1 cellular context compared by ENCODE assay signal in the genomic region with DNA sequence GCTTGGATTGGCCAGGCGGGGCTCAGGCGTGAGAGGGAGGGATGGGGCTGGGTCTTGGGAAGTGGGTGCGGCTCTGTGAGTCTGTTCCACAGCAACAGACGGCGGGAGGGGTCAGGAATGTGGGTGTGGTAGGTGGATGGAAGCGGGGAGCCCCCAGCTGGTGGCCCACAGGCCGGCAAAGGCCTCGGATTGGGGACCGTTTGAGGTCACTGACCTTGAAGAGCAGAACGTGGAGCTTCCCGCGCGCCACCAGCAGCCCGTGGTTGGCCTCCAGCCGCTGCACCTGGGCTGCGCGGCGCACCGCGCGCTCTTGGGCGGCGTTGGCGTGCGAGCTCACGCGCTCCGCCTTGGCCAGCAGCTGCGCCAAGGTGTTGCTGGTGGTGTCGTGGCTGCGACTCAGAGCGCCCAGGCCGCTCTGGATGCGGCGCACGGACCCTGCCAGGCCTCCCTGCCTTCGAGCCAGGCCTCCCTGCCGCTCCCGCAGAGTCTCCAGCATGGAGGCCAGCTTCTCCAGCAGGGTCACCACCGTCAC.
TF ChIP-seq lines count a peak whose summit lies in the region.

No MANE protein-coding gene starts in this region.

TF ChIP-seq in WTC11, 78 proteins besides CTCF, POLR2A, EP300 and RAD21 (continued from another document and continues in another):
- TF ChIP-seq RORB (CRISPR knock-in tag; IDR thresholded peaks at IDR 0.05) (no peak), CBFB (CRISPR knock-in tag; IDR thresholded peaks at IDR 0.05; ENCODE audit: low read depth) (no peak), NFYB (CRISPR knock-in tag; conservative IDR thresholded peaks at IDR 0.05; ENCODE audit: low read depth) (no peak), NFATC4 (CRISPR knock-in tag; IDR thresholded peaks at IDR 0.05) (no peak), AR (CRISPR knock-in tag; IDR thresholded peaks at IDR 0.05) (no peak), GRHL2 (CRISPR knock-in tag; IDR thresholded peaks at IDR 0.05; ENCODE audit: insufficient replicate concordance, severe bottlenecking) (no peak), ZNF121 (CRISPR knock-in tag; IDR thresholded peaks at IDR 0.05) (0 out of 2 replicates have a peak, but pooled peaks have one; percentile 3), NR2C2 (CRISPR knock-in tag; IDR thresholded peaks at IDR 0.05) (no peak), TP53 (CRISPR knock-in tag; IDR thresholded peaks at IDR 0.05) (no peak), ZNF396 (CRISPR knock-in tag; IDR thresholded peaks at IDR 0.05; ENCODE audit: borderline replicate concordance) (no peak), FOXP1 (CRISPR knock-in tag; IDR thresholded peaks at IDR 0.05; ENCODE audit: borderline replicate concordance) (peak; percentile 79; the same call in 1 of the 2 replicates), ZNF423 (CRISPR knock-in tag; IDR thresholded peaks at IDR 0.05) (no peak), CREM (CRISPR knock-in tag; IDR thresholded peaks at IDR 0.05) (peak; percentile 39; the same call in 1 of the 2 replicates), E2F1 (CRISPR knock-in tag; IDR thresholded peaks at IDR 0.05) (peak; percentile 52; the same call in 1 of the 2 replicates), PRRX2 (CRISPR knock-in tag; IDR thresholded peaks at IDR 0.05) (peak; percentile 48; the same call in 1 of the 2 replicates), RELA (CRISPR knock-in tag; IDR thresholded peaks at IDR 0.05; ENCODE audit: borderline replicate concordance) (peak; percentile 89; the same call in 1 of the 2 replicates), SP1 (CRISPR knock-in tag; conservative IDR thresholded peaks at IDR 0.05) (no peak), GTF2I (CRISPR knock-in tag; conservative IDR thresholded peaks at IDR 0.05) (no peak), MLX (CRISPR knock-in tag; IDR thresholded peaks at IDR 0.05) (no peak), ATF2 (CRISPR knock-in tag; IDR thresholded peaks at IDR 0.05; ENCODE audit: borderline replicate concordance, low read depth) (no peak), SMAD3 (CRISPR knock-in tag; IDR thresholded peaks at IDR 0.05; ENCODE audit: borderline replicate concordance) (peak; percentile 68; the same call in 1 of the 2 replicates), ETV6 (CRISPR knock-in tag; IDR thresholded peaks at IDR 0.05) (no peak), CDX4 (CRISPR knock-in tag; IDR thresholded peaks at IDR 0.05; ENCODE audit: borderline replicate concordance) (no peak), NR3C1 (CRISPR knock-in tag; conservative IDR thresholded peaks at IDR 0.05; ENCODE audit: low read depth) (no peak), KAT7 (CRISPR knock-in tag; IDR thresholded peaks at IDR 0.05; ENCODE audit: borderline replicate concordance) (0 out of 2 replicates have a peak, but pooled peaks have one; percentile 78), OVOL2 (CRISPR knock-in tag; IDR thresholded peaks at IDR 0.05; ENCODE audit: borderline replicate concordance) (no peak), ZNF317 (CRISPR knock-in tag; IDR thresholded peaks at IDR 0.05; ENCODE audit: borderline replicate concordance, low read depth) (no peak)
- TF ChIP-seq, protein P1, sequence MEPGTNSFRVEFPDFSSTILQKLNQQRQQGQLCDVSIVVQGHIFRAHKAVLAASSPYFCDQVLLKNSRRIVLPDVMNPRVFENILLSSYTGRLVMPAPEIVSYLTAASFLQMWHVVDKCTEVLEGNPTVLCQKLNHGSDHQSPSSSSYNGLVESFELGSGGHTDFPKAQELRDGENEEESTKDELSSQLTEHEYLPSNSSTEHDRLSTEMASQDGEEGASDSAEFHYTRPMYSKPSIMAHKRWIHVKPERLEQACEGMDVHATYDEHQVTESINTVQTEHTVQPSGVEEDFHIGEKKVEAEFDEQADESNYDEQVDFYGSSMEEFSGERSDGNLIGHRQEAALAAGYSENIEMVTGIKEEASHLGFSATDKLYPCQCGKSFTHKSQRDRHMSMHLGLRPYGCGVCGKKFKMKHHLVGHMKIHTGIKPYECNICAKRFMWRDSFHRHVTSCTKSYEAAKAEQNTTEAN (CRISPR knock-in tag; IDR thresholded peaks at IDR 0.05): no peak
- TF ChIP-seq, protein P2, sequence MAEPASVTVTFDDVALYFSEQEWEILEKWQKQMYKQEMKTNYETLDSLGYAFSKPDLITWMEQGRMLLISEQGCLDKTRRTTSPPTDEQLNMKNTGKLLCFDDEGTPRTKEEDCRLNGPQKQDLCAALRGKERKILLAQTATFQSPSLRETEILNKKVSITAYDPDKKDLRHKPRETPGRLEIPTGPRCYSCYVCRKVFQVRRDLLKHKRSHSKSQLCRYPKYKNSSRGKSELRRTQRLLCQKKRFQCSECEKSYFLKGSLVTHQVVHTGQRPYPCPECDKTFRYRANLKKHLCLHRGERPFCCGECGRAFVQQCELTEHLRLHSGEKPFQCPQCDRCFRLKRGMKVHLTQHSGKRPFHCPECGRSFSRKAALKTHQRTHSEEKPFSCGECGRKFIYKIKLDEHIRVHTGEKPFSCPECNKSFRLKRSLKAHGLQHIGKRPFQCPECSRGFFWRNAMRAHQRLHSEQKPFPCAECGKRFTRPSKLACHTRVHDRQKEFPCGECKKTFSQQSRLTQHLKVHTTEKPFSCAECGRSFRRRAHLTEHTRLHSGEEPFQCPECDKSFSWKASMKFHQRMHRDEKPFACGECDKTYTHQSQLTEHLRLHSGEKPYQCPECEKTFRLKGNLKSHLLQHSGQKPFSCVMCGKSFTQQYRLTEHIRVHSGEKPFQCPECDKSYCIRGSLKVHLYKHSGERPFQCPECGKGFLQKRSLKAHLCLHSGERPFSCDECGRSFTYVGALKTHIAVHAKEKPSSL (CRISPR knock-in tag; conservative IDR thresholded peaks at IDR 0.05): no peak
- TF ChIP-seq, protein P3, sequence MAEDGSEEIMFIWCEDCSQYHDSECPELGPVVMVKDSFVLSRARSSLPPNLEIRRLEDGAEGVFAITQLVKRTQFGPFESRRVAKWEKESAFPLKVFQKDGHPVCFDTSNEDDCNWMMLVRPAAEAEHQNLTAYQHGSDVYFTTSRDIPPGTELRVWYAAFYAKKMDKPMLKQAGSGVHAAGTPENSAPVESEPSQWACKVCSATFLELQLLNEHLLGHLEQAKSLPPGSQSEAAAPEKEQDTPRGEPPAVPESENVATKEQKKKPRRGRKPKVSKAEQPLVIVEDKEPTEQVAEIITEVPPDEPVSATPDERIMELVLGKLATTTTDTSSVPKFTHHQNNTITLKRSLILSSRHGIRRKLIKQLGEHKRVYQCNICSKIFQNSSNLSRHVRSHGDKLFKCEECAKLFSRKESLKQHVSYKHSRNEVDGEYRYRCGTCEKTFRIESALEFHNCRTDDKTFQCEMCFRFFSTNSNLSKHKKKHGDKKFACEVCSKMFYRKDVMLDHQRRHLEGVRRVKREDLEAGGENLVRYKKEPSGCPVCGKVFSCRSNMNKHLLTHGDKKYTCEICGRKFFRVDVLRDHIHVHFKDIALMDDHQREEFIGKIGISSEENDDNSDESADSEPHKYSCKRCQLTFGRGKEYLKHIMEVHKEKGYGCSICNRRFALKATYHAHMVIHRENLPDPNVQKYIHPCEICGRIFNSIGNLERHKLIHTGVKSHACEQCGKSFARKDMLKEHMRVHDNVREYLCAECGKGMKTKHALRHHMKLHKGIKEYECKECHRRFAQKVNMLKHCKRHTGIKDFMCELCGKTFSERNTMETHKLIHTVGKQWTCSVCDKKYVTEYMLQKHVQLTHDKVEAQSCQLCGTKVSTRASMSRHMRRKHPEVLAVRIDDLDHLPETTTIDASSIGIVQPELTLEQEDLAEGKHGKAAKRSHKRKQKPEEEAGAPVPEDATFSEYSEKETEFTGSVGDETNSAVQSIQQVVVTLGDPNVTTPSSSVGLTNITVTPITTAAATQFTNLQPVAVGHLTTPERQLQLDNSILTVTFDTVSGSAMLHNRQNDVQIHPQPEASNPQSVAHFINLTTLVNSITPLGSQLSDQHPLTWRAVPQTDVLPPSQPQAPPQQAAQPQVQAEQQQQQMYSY (CRISPR knock-in tag; IDR thresholded peaks at IDR 0.05): 0 out of 2 replicates have a peak, but pooled peaks have one; percentile 26
- TF ChIP-seq, protein P4, sequence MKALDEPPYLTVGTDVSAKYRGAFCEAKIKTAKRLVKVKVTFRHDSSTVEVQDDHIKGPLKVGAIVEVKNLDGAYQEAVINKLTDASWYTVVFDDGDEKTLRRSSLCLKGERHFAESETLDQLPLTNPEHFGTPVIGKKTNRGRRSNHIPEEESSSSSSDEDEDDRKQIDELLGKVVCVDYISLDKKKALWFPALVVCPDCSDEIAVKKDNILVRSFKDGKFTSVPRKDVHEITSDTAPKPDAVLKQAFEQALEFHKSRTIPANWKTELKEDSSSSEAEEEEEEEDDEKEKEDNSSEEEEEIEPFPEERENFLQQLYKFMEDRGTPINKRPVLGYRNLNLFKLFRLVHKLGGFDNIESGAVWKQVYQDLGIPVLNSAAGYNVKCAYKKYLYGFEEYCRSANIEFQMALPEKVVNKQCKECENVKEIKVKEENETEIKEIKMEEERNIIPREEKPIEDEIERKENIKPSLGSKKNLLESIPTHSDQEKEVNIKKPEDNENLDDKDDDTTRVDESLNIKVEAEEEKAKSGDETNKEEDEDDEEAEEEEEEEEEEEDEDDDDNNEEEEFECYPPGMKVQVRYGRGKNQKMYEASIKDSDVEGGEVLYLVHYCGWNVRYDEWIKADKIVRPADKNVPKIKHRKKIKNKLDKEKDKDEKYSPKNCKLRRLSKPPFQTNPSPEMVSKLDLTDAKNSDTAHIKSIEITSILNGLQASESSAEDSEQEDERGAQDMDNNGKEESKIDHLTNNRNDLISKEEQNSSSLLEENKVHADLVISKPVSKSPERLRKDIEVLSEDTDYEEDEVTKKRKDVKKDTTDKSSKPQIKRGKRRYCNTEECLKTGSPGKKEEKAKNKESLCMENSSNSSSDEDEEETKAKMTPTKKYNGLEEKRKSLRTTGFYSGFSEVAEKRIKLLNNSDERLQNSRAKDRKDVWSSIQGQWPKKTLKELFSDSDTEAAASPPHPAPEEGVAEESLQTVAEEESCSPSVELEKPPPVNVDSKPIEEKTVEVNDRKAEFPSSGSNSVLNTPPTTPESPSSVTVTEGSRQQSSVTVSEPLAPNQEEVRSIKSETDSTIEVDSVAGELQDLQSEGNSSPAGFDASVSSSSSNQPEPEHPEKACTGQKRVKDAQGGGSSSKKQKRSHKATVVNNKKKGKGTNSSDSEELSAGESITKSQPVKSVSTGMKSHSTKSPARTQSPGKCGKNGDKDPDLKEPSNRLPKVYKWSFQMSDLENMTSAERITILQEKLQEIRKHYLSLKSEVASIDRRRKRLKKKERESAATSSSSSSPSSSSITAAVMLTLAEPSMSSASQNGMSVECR (CRISPR knock-in tag; IDR thresholded peaks at IDR 0.05; ENCODE audit: borderline replicate concordance): no peak
- TF ChIP-seq, protein P5, sequence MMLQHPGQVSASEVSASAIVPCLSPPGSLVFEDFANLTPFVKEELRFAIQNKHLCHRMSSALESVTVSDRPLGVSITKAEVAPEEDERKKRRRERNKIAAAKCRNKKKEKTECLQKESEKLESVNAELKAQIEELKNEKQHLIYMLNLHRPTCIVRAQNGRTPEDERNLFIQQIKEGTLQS (CRISPR knock-in tag; conservative IDR thresholded peaks at IDR 0.05): no peak
- TF ChIP-seq, protein P6, sequence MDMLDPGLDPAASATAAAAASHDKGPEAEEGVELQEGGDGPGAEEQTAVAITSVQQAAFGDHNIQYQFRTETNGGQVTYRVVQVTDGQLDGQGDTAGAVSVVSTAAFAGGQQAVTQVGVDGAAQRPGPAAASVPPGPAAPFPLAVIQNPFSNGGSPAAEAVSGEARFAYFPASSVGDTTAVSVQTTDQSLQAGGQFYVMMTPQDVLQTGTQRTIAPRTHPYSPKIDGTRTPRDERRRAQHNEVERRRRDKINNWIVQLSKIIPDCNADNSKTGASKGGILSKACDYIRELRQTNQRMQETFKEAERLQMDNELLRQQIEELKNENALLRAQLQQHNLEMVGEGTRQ (CRISPR knock-in tag; IDR thresholded peaks at IDR 0.05): no peak
